13 cellular contexts compared by ENCODE assay signal in the genomic region with DNA sequence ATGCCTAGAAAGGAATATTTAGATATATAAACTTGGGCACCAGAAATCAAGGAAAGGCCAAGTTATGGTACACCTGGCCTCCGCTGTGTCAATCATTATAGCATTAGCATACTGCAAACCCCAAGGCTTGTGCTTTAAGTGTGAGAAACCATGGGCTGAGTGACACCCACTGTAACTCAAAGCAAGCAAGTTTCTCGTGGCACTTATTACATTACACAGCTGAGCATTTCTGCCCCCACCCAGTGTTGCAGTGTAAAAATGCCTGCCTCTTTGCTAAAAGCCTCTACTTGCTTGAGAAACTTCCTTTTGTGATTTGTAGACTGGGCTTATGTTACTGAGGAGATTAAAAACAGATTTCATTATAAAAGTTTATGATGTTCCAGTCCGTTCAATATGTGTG.
"Had no signal": no experiment of that assay in that cellular context is flagged by ENCODE, and none has a peak within 500 bp of the region (broad histone marks: within the 10 kb centered on the region; RNA-seq: fewer than 3 reads in every experiment).

No MANE protein-coding gene starts in this region.

- ATAC-seq: natural killer cell; stimulated activated naive B cell treated with anti-CD40 and anti-IgM and Interleukin-4, amounts not matched to agents 10 μg/mL and 1 μg/mL and 100 μg/mL, for 72 hours had no signal

- DNase-seq: activated CD4-positive, alpha-beta T cell treated with anti-CD3 and anti-CD28 coated beads, Interleukin-2, amount 50 U/mL, for 4 hours; activated gamma-delta T cell treated with Interleukin-2 at 50 U/mL for 16 hours; activated naive CD8-positive, alpha-beta T cell treated with anti-CD3 and anti-CD28 coated beads for 36 hours; erythroblast; natural killer cell; pancreas; stimulated activated naive B cell treated with anti-CD40 and anti-IgM and Interleukin-4, amounts not matched to agents 10 μg/mL and 1 μg/mL and 100 μg/mL, for 72 hours; SW 1271; T-helper 2 cell; tibial artery; WERI-Rb-1 had no signal

- H3K36me3 ChIP-seq: neutrophil, pancreas, WERI-Rb-1 had no signal

- H3K9me3 ChIP-seq: neutrophil, pancreas, tibial artery had no signal

- H3K4me3 ChIP-seq: coronary artery, pancreas, tibial artery had no signal

- H3K27ac ChIP-seq: coronary artery, neutrophil, pancreas, tibial artery, WERI-Rb-1 had no signal

- H3K27me3 ChIP-seq: neutrophil, pancreas, tibial artery had no signal
